8 cellular contexts compared by ENCODE assay signal in genomic region chr2:127700527-127701192, GRCh38. TPM values are rescaled to one million over a fixed set of nuclear protein-coding genes. Genes with fewer than 3 reads are reported as not detected.
DNase-seq lines count a peak whose midpoint lies in the region; ATAC-seq and TF ChIP-seq lines count a peak whose summit lies in the region.

No MANE protein-coding gene starts in this region.

- in situ Hi-C loops in astrocyte of the spinal cord (cut with HindIII; ENCODE audit: low sequenced_read_pairs): no loop called here

- intact Hi-C loops in spleen (cut with DNase I; ENCODE audit: low total_unique reads): no loop called here

- H3K4me3 ChIP-seq in astrocyte of the spinal cord (ENCODE audit: low read depth, low read length): peak overlapping the region; percentile 68
- peak overlapping the region; percentile 33 to 83 (median 72) for H3K4me3 ChIP-seq in spleen

- H3K27me3 ChIP-seq in spleen (replicated peaks in 1 of 7): peaks cover 0 to 5% (median 0%) of the 10 kb centered on the region in 7 donors

- H3K4me1 ChIP-seq in spleen: peaks cover 19 to 52% (median 47%) of the 10 kb centered on the region in 6 donors

- TF ChIP-seq CTCF in astrocyte of the spinal cord (IDR thresholded peaks at IDR 0.05; ENCODE audit: low read depth, low read length) (no peak), spleen (IDR thresholded peaks at IDR 0.05 in 8 of 11, conservative IDR thresholded peaks at IDR 0.05 in 3 of 11) (no peak)

- no peak for TF ChIP-seq POLR2A in spleen (IDR thresholded peaks at IDR 0.05)

- H3K9me3 ChIP-seq in spleen: no peaks in the 10 kb centered on the region

- H3K36me3 ChIP-seq in spleen: peaks cover 0 to 26% (median 7%) of the 10 kb centered on the region in 6 donors

- ATAC-seq in GM18520 (IDR thresholded peaks at IDR 0.05; ENCODE audit: unreplicated experiment) (peak; percentile 56), HG02943 (IDR thresholded peaks at IDR 0.05; ENCODE audit: low read depth, unreplicated experiment) (peak; percentile 76)

- DNase-seq in Ammon's horn (ENCODE audit: low spot score) (peak; percentile 55), NOMO-1 (lab: John Stamatoyannopoulos, UW; ENCODE audit: unreplicated experiment in 2 of 2) (peak; percentile 63 to 93), astrocyte of the spinal cord (ENCODE audit: low read depth, low spot score) (no peak), inferior parietal cortex (ENCODE audit: extremely low spot score) (peak; percentile 53), spleen (peak; percentile 92), NCI-H345 (lab: John Stamatoyannopoulos, UW) (no peak)

- peak overlapping the region; percentile 95 to 99 (median 96) for H3K27ac ChIP-seq in spleen

- 45 to 64% (median 58%) methylated on average over 17 of the region's 17 CpGs for WGBS in spleen, 5 donors

RNA-seq across cellular contexts. Expression of gene SFT2D3, which starts 0.6 kb away (rescaled TPM):
- 10 to 100 TPM in 3 of 7 donors, 1 to 10 TPM in 4; 3.7 to 13.2 (median 9.6) TPM for total RNA-seq in spleen
- 1 to 10 TPM; 8.3 to 9.0 (median 8.8) TPM for polyA plus RNA-seq in spleen

RNA-seq across cellular contexts. Expression of gene LIMS2, which starts 25.3 kb away (rescaled TPM):
- 100 to 1,000 TPM in 3 of 7 donors, 10 to 100 TPM in 4; 62.5 to 190 (median 76.3) TPM for total RNA-seq in spleen
- polyA plus RNA-seq in spleen: 100 to 1,000 TPM in 2 of 3 donors, 10 to 100 TPM in 1; 76.1 to 437 (median 328) TPM

RNA-seq across cellular contexts. Expression of gene GPR17, which starts 54.7 kb away (rescaled TPM):
- under 1 TPM in 3 of 7 donors, not detected in 4; 0.22 to 0.79 (median 0.23) TPM for total RNA-seq in spleen
- polyA plus RNA-seq in spleen: 1 to 10 TPM in 1 of 3 donors, under 1 TPM in 2; 0.09 to 1.9 (median 0.26) TPM

Comparison
In these comparisons a context has a peak if more than half of its experiments do, and no peak if none do; other contexts are left out.
1. DNase-seq: peak in Ammon's horn (single experiment), NOMO-1 (2 of 2), inferior parietal cortex (single experiment) and spleen (single experiment); none in astrocyte of the spinal cord (single experiment) and NCI-H345 (single experiment).